In the genomic region with DNA sequence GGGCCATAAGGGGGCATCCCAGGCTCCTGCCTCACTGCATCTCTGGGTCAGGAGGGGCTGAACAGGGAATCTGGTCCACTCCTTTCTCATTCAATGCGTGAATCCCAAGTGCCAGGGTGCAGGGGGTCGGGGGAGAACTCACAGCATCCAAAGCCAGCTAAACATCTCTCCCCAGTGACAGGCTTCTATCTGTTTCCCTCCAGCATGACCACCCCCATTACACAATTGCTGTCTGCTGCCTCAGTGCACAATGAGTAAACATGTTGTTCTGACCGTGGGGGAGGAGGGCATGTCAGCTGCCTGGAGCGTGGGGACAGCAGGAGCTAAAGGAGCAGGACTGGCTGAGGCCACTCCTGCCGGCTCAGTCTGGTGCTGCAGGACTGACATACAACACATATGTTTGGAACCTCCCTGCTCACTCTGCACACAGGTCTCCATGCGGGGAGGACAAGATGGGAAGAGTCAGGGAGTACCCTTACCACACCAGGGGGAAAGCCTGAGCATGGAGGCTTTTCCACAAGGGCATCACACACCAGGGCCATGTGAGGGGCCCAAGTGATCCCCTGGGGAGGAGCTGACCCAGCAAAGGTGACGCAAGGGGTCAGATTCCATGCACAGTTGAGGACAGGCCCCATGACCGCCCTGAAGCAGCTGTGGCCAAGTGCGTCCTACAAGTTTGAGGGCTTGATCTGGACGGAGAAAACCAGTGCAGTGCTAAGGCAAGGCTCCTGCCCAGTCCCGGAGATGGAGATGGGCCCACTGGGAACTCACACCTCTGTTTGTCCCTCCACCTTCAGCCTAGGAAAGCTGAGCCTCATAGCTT, we compare ENCODE assay signal across 8 cellular contexts. TPM values are rescaled to one million over a fixed set of nuclear protein-coding genes. Genes with fewer than 3 reads are reported as not detected.
DNase-seq lines count a peak whose midpoint lies in the region; ATAC-seq lines count a peak whose summit lies in the region.

No MANE protein-coding gene starts in this region.

- H3K27ac ChIP-seq in trophoblast cell (ENCODE audit: low read depth, low read length): no peak overlapping the region

- H3K9ac ChIP-seq in trophoblast cell (ENCODE audit: low read length): no peak overlapping the region

- no peaks in the 10 kb centered on the region for H3K36me3 ChIP-seq in trophoblast cell (ENCODE audit: control insufficient read depth in 1 of 2, insufficient read depth in 2 of 2, low read length in 2 of 2)

- H3K4me1 ChIP-seq in trophoblast cell (ENCODE audit: control insufficient read depth in 1 of 2, insufficient read depth in 2 of 2, low read length in 2 of 2): peaks cover 48 to 58% of the 10 kb centered on the region in 2 experiments

- H2BK12ac ChIP-seq in trophoblast cell (ENCODE audit: low read length): peak overlapping the region; percentile 16

- DNase-seq in D341Med (ENCODE audit: low spot score) (peak; percentile 4), SK-MEL-5 (ENCODE audit: low read depth, low spot score) (peak; percentile 42), glomerular visceral epithelial cell (ENCODE audit: extremely low spot score) (peak; percentile 37), trophoblast cell (peak in 1 of 2 donors; percentile 21)
- no peak for DNase-seq in activated naive CD4-positive, alpha-beta T cell (lab: John Stamatoyannopoulos, UW)

- H4K12ac ChIP-seq in trophoblast cell (ENCODE audit: low read depth, low read length): no peak overlapping the region

- no peak overlapping the region for H4K8ac ChIP-seq in trophoblast cell (ENCODE audit: low read depth, low read length)

- no peak overlapping the region for H3K14ac ChIP-seq in trophoblast cell (ENCODE audit: low read length)

- in situ Hi-C loops in SK-MEL-5 (cut with HindIII; ENCODE audit: low pct_unique_long_range_greater_than_20kb, low sequenced_read_pairs): no loop called here

- no peak for ATAC-seq in GM21528 (IDR thresholded peaks at IDR 0.05; ENCODE audit: low FRiP score, unreplicated experiment)
- ATAC-seq in GM21515 (IDR thresholded peaks at IDR 0.05; ENCODE audit: unreplicated experiment): no peak
- no peak for ATAC-seq in GM19455 (IDR thresholded peaks at IDR 0.05; ENCODE audit: unreplicated experiment)

- H3K79me1 ChIP-seq in trophoblast cell (ENCODE audit: low read length): peaks cover 21% of the 10 kb centered on the region

- no peak overlapping the region for H2BK5ac ChIP-seq in trophoblast cell (ENCODE audit: low read depth, low read length, poor library complexity)

- no peak overlapping the region for H2BK120ac ChIP-seq in trophoblast cell (ENCODE audit: insufficient read depth, low read length, poor library complexity)

- no peak overlapping the region for H3K4me2 ChIP-seq in trophoblast cell (ENCODE audit: low read length)

- H3K27me3 ChIP-seq in trophoblast cell (ENCODE audit: insufficient read depth, low read length): no peaks in the 10 kb centered on the region

- no CpG with 5 or more reads among the region's 11 CpGs for WGBS in trophoblast cell (ENCODE audit: extremely low coverage, insufficient coverage, insufficient read length)

- H3K9me3 ChIP-seq in trophoblast cell (ENCODE audit: insufficient read depth, low read depth, low read length): no peaks in the 10 kb centered on the region

- H3K4me3 ChIP-seq in trophoblast cell (ENCODE audit: low read depth, low read length): no peak overlapping the region

- no peak overlapping the region for H2AFZ ChIP-seq in trophoblast cell (ENCODE audit: insufficient read depth, low read length, poor library complexity)

- H3K4ac ChIP-seq in trophoblast cell (ENCODE audit: low read depth, low read length): no peak overlapping the region

- no peak overlapping the region for H3K23ac ChIP-seq in trophoblast cell (ENCODE audit: low read length)

- H4K91ac ChIP-seq in trophoblast cell (ENCODE audit: low read depth, low read length): peak overlapping the region; percentile 3

- H3K18ac ChIP-seq in trophoblast cell (ENCODE audit: low read length): no peak overlapping the region

- H3K79me2 ChIP-seq in trophoblast cell (ENCODE audit: control insufficient read depth, insufficient read depth, low read length, poor library complexity): peaks cover 5% of the 10 kb centered on the region

- no peak overlapping the region for H2AK5ac ChIP-seq in trophoblast cell (ENCODE audit: low read length)

RNA-seq across cellular contexts. Expression of a gene that starts 1.4 kb away (rescaled TPM):
- 13.9 and 15.9 TPM in 2 replicates for total RNA-seq in SK-MEL-5 (2014; rRNA removed; shearing (Covaris generic))
- 22.8 and 24.2 TPM in 2 replicates for polyA plus RNA-seq in SK-MEL-5 (2015; cell fraction: cytosol; rRNA removed)
- polyA plus RNA-seq in SK-MEL-5 (2015; cell fraction: nucleus; rRNA removed): 101 and 107 TPM in 2 replicates
- 2.8 and 5.7 TPM in 2 replicates for polyA plus RNA-seq in trophoblast cell (2013)

RNA-seq across cellular contexts. Expression of a gene that starts 27.9 kb away (rescaled TPM):
- total RNA-seq in SK-MEL-5 (2014; rRNA removed; shearing (Covaris generic)): 31.8 and 32.4 TPM in 2 replicates
- polyA plus RNA-seq in SK-MEL-5 (2015; cell fraction: cytosol; rRNA removed): 20.7 and 21.0 TPM in 2 replicates
- 8.5 and 12.0 TPM in 2 replicates for polyA plus RNA-seq in SK-MEL-5 (2015; cell fraction: nucleus; rRNA removed)
- 7.1 and 7.5 TPM in 2 replicates for polyA plus RNA-seq in trophoblast cell (2013)

RNA-seq across cellular contexts. Expression of a gene that starts 45.0 kb away (rescaled TPM):
- 995 and 1,087 TPM in 2 replicates for total RNA-seq in SK-MEL-5 (2014; rRNA removed; shearing (Covaris generic))
- 424 and 486 TPM in 2 replicates for polyA plus RNA-seq in SK-MEL-5 (2015; cell fraction: cytosol; rRNA removed)
- polyA plus RNA-seq in SK-MEL-5 (2015; cell fraction: nucleus; rRNA removed): 135 and 229 TPM in 2 replicates
- polyA plus RNA-seq in trophoblast cell (2013): 342 and 356 TPM in 2 replicates

RNA-seq across cellular contexts. Expression of a gene that starts 46.2 kb away (rescaled TPM):
- 1.7 and 1.9 TPM in 2 replicates for total RNA-seq in SK-MEL-5 (2014; rRNA removed; shearing (Covaris generic))
- 2.0 and 4.6 TPM in 2 replicates for polyA plus RNA-seq in SK-MEL-5 (2015; cell fraction: cytosol; rRNA removed)
- 3.1 TPM in 1 of 2 replicates, not detected in the other for polyA plus RNA-seq in SK-MEL-5 (2015; cell fraction: nucleus; rRNA removed)
- polyA plus RNA-seq in trophoblast cell (2013): 0.07 and 0.12 TPM in 2 replicates

RNA-seq across cellular contexts. Expression of a gene that starts 52.0 kb away (rescaled TPM):
- not detected in 2 replicates for total RNA-seq in SK-MEL-5 (2014; rRNA removed; shearing (Covaris generic))
- polyA plus RNA-seq in SK-MEL-5 (2015; cell fraction: cytosol; rRNA removed): not detected in 2 replicates
- not detected in 2 replicates for polyA plus RNA-seq in SK-MEL-5 (2015; cell fraction: nucleus; rRNA removed)
- polyA plus RNA-seq in trophoblast cell (2013): not detected in 2 replicates

Comparison
In these comparisons a context has a peak if more than half of its experiments do, and no peak if none do; other contexts are left out.
1. DNase-seq: peak in D341Med (single experiment), SK-MEL-5 (single experiment) and glomerular visceral epithelial cell (single experiment); none in activated naive CD4-positive, alpha-beta T cell (0 of 4).